In genomic region chr2:213078686-213079085, GRCh38 we compare ENCODE assay signal across 30 cellular contexts.
"Had no signal": no experiment of that assay in that cellular context is flagged by ENCODE, and none has a peak within 500 bp of the region (broad histone marks: within the 10 kb centered on the region; RNA-seq: fewer than 3 reads in every experiment).

No MANE protein-coding gene starts in this region.

- H3K27ac ChIP-seq: adrenal gland, body of pancreas, coronary artery, dorsolateral prefrontal cortex, gastroesophageal sphincter, pancreas, prostate gland, SK-N-MC, suprapubic skin, transverse colon, WERI-Rb-1 had no signal

- H3K4me3 Mint-ChIP-seq: neural crest cell; T-helper 1 cell treated with Interleukin-12 subunit alpha and Interleukin-12 subunit beta and Interleukin-4 antibody, amounts not matched to agents 30 μg/mL and 1 μg/mL, for 36 hours had no signal

- H3K27ac Mint-ChIP-seq: activated naive CD4-positive, alpha-beta T cell treated with anti-CD3 and anti-CD28 coated beads, Interleukin-2, amount 50 U/mL, for 72 hours; T-helper 1 cell treated with Interleukin-12 subunit alpha and Interleukin-12 subunit beta and Interleukin-4 antibody, amounts not matched to agents 30 μg/mL and 1 μg/mL, for 36 hours had no signal

- ATAC-seq: activated naive CD4-positive, alpha-beta T cell treated with anti-CD3 and anti-CD28 coated beads, Interleukin-2, amount 50 U/mL, for 72 hours; body of pancreas; gastroesophageal sphincter; left colon; pancreas had no signal

- H3K4me1 Mint-ChIP-seq: neural crest cell had no signal

- H3K4me1 ChIP-seq: adrenal gland, gastroesophageal sphincter, pancreas, prostate gland, suprapubic skin had no signal

- DNase-seq: activated CD4-positive, alpha-beta T cell treated with anti-CD3 and anti-CD28 coated beads for 1 hour; activated CD8-positive, alpha-beta memory T cell treated with anti-CD3 and anti-CD28 coated beads for 24 hours; activated naive CD4-positive, alpha-beta T cell; activated T-cell treated with anti-CD3 and anti-CD28 coated beads, Interleukin-2, amount 50 U/mL, for 1 hour; adrenal gland; aorta; body of pancreas; dorsolateral prefrontal cortex; hippocampal formation; kidney; left colon; mammary epithelial cell; nucleus accumbens; pancreas; stimulated activated CD4-positive, alpha-beta T cell treated with anti-CD3 and anti-CD28 coated beads, Interleukin-1b, Interleukin-23, amount 100 ng/mL, for 48 hours; stimulated activated CD4-positive, alpha-beta T cell treated with anti-CD3 and anti-CD28 coated beads, Interleukin-4, amount 100 ng/mL, for 4 hours; stimulated activated naive CD4-positive, alpha-beta T cell; SW 1271; T1000; transverse colon; WERI-Rb-1 had no signal

- H3K4me2 ChIP-seq: smooth muscle cell had no signal

- H3K9me3 Mint-ChIP-seq: T-helper 1 cell treated with Interleukin-12 subunit alpha and Interleukin-12 subunit beta and Interleukin-4 antibody, amounts not matched to agents 30 μg/mL and 1 μg/mL, for 36 hours had no signal

- H3K36me3 ChIP-seq: adrenal gland, gastroesophageal sphincter, pancreas, prostate gland, suprapubic skin, transverse colon, WERI-Rb-1 had no signal

- H3K9me3 ChIP-seq: adrenal gland, body of pancreas, gastroesophageal sphincter, pancreas, prostate gland, suprapubic skin, transverse colon had no signal

- H3K27me3 ChIP-seq: adrenal gland, body of pancreas, dorsolateral prefrontal cortex, gastroesophageal sphincter, pancreas, suprapubic skin, transverse colon had no signal

- H3K4me3 ChIP-seq: adrenal gland, body of pancreas, coronary artery, dorsolateral prefrontal cortex, gastroesophageal sphincter, pancreas, prostate gland, SK-N-MC, smooth muscle cell, suprapubic skin, transverse colon had no signal

- H3K36me3 Mint-ChIP-seq: activated naive CD4-positive, alpha-beta T cell treated with anti-CD3 and anti-CD28 coated beads, Interleukin-2, amount 50 U/mL, for 72 hours had no signal
